1 cellular context compared by ENCODE assay signal in genomic region chr1:161736332-161736969, GRCh38.
TF ChIP-seq lines count a peak whose summit lies in the region.

No MANE protein-coding gene starts in this region.

TF ChIP-seq in GM12878, 131 proteins besides CTCF, POLR2A, EP300 and RAD21 (continued from another document):
- no peak for TF ChIP-seq NR2C2 (IDR thresholded peaks at IDR 0.05; ENCODE audit: borderline replicate concordance, control insufficient read depth, insufficient read length, low read depth)
- no peak for TF ChIP-seq SP1 (IDR thresholded peaks at IDR 0.05; ENCODE audit: low read depth, low read length)
- TF ChIP-seq TCF3 (IDR thresholded peaks at IDR 0.05; ENCODE audit: borderline replicate concordance, insufficient read depth, low read depth, low read length), result no peak
- no peak for TF ChIP-seq GATAD2B (conservative IDR thresholded peaks at IDR 0.05; ENCODE audit: low read depth)
- TF ChIP-seq EED (IDR thresholded peaks at IDR 0.05; ENCODE audit: low read depth), result peak; percentile 56; the same call in 1 of the 2 replicates
- no peak for TF ChIP-seq ATF3 (IDR thresholded peaks at IDR 0.05; ENCODE audit: borderline replicate concordance, extremely low read depth, low read depth, low read length)
- no peak for TF ChIP-seq HDAC2 (IDR thresholded peaks at IDR 0.05)
- no peak for TF ChIP-seq BRCA1 (IDR thresholded peaks at IDR 0.05; ENCODE audit: low read depth, low read length)
- no peak for TF ChIP-seq ZNF384 (IDR thresholded peaks at IDR 0.05; ENCODE audit: borderline replicate concordance, low read depth, low read length)
- TF ChIP-seq JUNB (IDR thresholded peaks at IDR 0.05), result peak; percentile 41; the same call in 1 of the 2 replicates
- no peak for TF ChIP-seq CREM (IDR thresholded peaks at IDR 0.05; ENCODE audit: low read depth)
- TF ChIP-seq MEF2B (IDR thresholded peaks at IDR 0.05; ENCODE audit: partially characterized antibody, poor library complexity, severe bottlenecking), result no peak
- TF ChIP-seq BCLAF1 (IDR thresholded peaks at IDR 0.05), result no peak
- no peak for TF ChIP-seq ZBTB40 (IDR thresholded peaks at IDR 0.05; ENCODE audit: borderline replicate concordance)
- TF ChIP-seq YY1 (IDR thresholded peaks at IDR 0.05; ENCODE audit: low read depth, low read length), result no peak
- TF ChIP-seq TCF12 (IDR thresholded peaks at IDR 0.05; ENCODE audit: low read depth, low read length), result no peak
- TF ChIP-seq E4F1 (IDR thresholded peaks at IDR 0.05; ENCODE audit: borderline replicate concordance, partially characterized antibody), result no peak
- no peak for TF ChIP-seq SREBF1 (IDR thresholded peaks at IDR 0.05; ENCODE audit: low read length)
- no peak for TF ChIP-seq CHD4 (IDR thresholded peaks at IDR 0.05)
- no peak for TF ChIP-seq HDAC6 (IDR thresholded peaks at IDR 0.05; ENCODE audit: unreplicated experiment)
- no peak for TF ChIP-seq RELB (IDR thresholded peaks at IDR 0.05; ENCODE audit: low read depth)
- TF ChIP-seq IKZF1 (conservative IDR thresholded peaks at IDR 0.05), result no peak
- 0 out of 2 replicates have a peak, but pooled peaks have one; percentile 9 for TF ChIP-seq DPF2 (IDR thresholded peaks at IDR 0.05)
- TF ChIP-seq CREB1 (IDR thresholded peaks at IDR 0.05; ENCODE audit: low read depth), result no peak
- TF ChIP-seq MTA2 (IDR thresholded peaks at IDR 0.05; ENCODE audit: low read depth), result no peak; the same call in 1 of the 2 replicates
